In the genomic region with DNA sequence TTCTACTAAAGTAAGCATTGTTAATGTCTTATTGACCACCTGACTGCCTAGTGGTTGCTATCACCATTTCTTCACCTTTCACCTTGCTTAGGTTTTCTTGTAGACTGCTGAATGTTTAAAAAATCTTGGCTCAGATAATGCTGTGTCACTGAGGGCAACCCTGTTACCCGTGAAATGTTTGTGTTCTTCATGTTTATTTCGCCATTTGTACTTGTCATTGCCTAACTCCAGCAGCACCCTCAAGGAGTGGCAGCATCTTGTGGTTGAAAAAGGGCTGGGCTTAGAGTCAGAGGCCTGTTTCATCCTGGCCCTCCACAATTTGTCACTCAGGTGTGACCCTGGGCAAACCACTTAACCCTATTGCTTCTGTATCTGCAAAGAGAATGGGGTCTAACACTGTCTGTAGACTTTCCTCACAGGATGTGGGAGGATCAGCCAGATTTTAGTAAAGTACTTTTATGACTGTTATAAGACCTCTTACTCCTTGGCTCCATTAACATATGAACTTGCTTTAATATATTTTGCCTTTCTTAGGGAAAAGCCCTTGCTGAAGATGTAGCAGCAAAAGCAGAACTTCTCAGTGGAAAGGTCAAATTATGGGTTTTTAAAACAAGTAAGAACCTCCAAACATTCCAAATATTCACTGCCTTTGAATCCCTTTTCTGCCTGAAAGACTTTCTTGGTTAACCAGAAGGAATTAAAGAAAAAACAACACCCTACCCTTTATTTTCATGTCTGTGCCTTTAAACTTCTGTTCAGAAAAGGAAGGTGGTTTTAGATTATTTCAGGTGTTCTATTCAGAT, we compare ENCODE assay signal across 16 cellular contexts.
DNase-seq lines count a peak whose midpoint lies in the region; ATAC-seq lines count a peak whose summit lies in the region.
"Had no signal": no experiment of that assay in that cellular context is flagged by ENCODE, and none has a peak within 500 bp of the region (broad histone marks: within the 10 kb centered on the region; RNA-seq: fewer than 3 reads in every experiment).

No MANE protein-coding gene starts in this region.

- H3K9me3 ChIP-seq in effector memory CD4-positive, alpha-beta T cell (ENCODE audit: control insufficient read depth, low read length), result no peaks in the 10 kb centered on the region
- H3K9me3 ChIP-seq: testis had no signal

- no peak overlapping the region for H3K27ac ChIP-seq in effector memory CD4-positive, alpha-beta T cell (ENCODE audit: insufficient read depth, low read length, poor library complexity, severe bottlenecking)
- H3K27ac ChIP-seq: C4-2B, SK-N-MC, testis had no signal

- intact Hi-C loops in left cardiac atrium (cut with DNase I), result no loop called here

- DNase-seq in SIG-M5 treated with dmso at 0.1 percent for 504 hours (lab: John Stamatoyannopoulos, UW; ENCODE audit: unreplicated experiment) (peak; percentile 27), SIG-M5 (lab: John Stamatoyannopoulos, UW) (no peak), SKM-1 (lab: John Stamatoyannopoulos, UW; ENCODE audit: unreplicated experiment) (peak; percentile 23), fibroblast of gingiva (ENCODE audit: low read depth) (peak; percentile 19), left cardiac atrium (no peak)
- DNase-seq in effector memory CD4-positive, alpha-beta T cell, result no peak
- DNase-seq: foreskin fibroblast; NCI-H2029; NCI-H524; stimulated activated CD4-positive, alpha-beta T cell treated with anti-CD3 and anti-CD28 coated beads, Interleukin-12 subunit alpha, Interleukin-12 subunit beta, amount 100 ng/mL, for 4 hours; testis had no signal

- no peaks in the 10 kb centered on the region for H3K27me3 ChIP-seq in effector memory CD4-positive, alpha-beta T cell (replicated peaks; ENCODE audit: control insufficient read depth, insufficient read depth, low read length, poor library complexity, severe bottlenecking)
- H3K27me3 ChIP-seq: testis had no signal

- H3K4me1 ChIP-seq in effector memory CD4-positive, alpha-beta T cell (ENCODE audit: control insufficient read depth, insufficient read depth, low read length, poor library complexity, severe bottlenecking), result no peaks in the 10 kb centered on the region
- H3K4me1 ChIP-seq: testis had no signal

- no peaks in the 10 kb centered on the region for H3K36me3 ChIP-seq in effector memory CD4-positive, alpha-beta T cell (ENCODE audit: control insufficient read depth, insufficient read depth, low read length)

- no peak overlapping the region for H3K4me3 ChIP-seq in effector memory CD4-positive, alpha-beta T cell (ENCODE audit: insufficient read depth, low read depth, low read length, poor library complexity, severe bottlenecking)
- H3K4me3 ChIP-seq: SK-N-MC, testis had no signal

- ATAC-seq in GM18498 (IDR thresholded peaks at IDR 0.05; ENCODE audit: unreplicated experiment) (no peak), HG03175 (IDR thresholded peaks at IDR 0.05; ENCODE audit: unreplicated experiment) (no peak), left cardiac atrium (no peak)
- ATAC-seq: Panc1 had no signal

Comparison
In these comparisons a context has a peak if more than half of its experiments do, and no peak if none do; other contexts are left out.
1. DNase-seq: peak in SIG-M5 treated with dmso at 0.1 percent for 504 hours (single experiment), SKM-1 (single experiment) and fibroblast of gingiva (single experiment); none in SIG-M5 (single experiment), effector memory CD4-positive, alpha-beta T cell (0 of 3) and left cardiac atrium (single experiment).